ENCODE assay signal across 1 cellular context in the genomic region with DNA sequence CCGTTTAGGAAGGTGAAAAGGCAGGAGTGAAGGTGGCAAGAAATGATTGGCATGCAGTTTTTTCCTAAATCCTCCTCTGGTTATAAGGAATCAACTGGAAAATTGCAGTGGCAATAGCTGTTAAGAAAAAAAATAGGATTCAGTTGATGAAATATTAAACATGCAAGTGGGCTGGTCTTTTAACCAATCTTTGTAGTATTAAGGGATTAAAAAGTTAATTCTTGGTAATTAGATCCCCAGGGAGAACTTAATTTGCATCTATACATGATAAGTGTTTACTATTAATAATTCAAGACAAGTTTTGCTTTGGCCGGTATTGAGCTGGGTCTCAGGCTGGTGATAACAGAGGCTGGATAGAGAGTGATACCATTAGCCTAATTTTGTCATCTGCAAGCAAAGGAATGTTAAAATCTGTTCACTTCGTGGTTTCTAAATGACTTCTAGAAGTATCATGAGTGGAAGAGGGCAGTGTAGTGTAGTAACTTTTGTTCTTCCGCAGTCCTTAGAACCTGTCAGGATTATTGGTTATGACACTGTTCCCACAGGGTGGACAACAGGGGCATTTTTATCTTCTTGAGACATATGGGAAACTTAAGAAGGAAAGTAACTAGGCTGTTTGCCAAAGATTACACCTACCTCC.
TF ChIP-seq lines count a peak whose summit lies in the region.

No MANE protein-coding gene starts in this region.

TF ChIP-seq in GM12878, 131 proteins besides CTCF, POLR2A, EP300 and RAD21 (continued from another document and continues in another):
- TF ChIP-seq, protein P1, sequence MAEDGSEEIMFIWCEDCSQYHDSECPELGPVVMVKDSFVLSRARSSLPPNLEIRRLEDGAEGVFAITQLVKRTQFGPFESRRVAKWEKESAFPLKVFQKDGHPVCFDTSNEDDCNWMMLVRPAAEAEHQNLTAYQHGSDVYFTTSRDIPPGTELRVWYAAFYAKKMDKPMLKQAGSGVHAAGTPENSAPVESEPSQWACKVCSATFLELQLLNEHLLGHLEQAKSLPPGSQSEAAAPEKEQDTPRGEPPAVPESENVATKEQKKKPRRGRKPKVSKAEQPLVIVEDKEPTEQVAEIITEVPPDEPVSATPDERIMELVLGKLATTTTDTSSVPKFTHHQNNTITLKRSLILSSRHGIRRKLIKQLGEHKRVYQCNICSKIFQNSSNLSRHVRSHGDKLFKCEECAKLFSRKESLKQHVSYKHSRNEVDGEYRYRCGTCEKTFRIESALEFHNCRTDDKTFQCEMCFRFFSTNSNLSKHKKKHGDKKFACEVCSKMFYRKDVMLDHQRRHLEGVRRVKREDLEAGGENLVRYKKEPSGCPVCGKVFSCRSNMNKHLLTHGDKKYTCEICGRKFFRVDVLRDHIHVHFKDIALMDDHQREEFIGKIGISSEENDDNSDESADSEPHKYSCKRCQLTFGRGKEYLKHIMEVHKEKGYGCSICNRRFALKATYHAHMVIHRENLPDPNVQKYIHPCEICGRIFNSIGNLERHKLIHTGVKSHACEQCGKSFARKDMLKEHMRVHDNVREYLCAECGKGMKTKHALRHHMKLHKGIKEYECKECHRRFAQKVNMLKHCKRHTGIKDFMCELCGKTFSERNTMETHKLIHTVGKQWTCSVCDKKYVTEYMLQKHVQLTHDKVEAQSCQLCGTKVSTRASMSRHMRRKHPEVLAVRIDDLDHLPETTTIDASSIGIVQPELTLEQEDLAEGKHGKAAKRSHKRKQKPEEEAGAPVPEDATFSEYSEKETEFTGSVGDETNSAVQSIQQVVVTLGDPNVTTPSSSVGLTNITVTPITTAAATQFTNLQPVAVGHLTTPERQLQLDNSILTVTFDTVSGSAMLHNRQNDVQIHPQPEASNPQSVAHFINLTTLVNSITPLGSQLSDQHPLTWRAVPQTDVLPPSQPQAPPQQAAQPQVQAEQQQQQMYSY (CRISPR knock-in tag; IDR thresholded peaks at IDR 0.05): no peak
- TF ChIP-seq, protein P2, sequence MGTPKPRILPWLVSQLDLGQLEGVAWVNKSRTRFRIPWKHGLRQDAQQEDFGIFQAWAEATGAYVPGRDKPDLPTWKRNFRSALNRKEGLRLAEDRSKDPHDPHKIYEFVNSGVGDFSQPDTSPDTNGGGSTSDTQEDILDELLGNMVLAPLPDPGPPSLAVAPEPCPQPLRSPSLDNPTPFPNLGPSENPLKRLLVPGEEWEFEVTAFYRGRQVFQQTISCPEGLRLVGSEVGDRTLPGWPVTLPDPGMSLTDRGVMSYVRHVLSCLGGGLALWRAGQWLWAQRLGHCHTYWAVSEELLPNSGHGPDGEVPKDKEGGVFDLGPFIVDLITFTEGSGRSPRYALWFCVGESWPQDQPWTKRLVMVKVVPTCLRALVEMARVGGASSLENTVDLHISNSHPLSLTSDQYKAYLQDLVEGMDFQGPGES (IDR thresholded peaks at IDR 0.05): no peak
- 0 out of 2 replicates have a peak, but pooled peaks have one; percentile 1 for TF ChIP-seq NR2F1 (conservative IDR thresholded peaks at IDR 0.05)
- TF ChIP-seq, protein P3, sequence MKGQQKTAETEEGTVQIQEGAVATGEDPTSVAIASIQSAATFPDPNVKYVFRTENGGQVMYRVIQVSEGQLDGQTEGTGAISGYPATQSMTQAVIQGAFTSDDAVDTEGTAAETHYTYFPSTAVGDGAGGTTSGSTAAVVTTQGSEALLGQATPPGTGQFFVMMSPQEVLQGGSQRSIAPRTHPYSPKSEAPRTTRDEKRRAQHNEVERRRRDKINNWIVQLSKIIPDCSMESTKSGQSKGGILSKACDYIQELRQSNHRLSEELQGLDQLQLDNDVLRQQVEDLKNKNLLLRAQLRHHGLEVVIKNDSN (IDR thresholded peaks at IDR 0.05; ENCODE audit: borderline replicate concordance, extremely low read length, insufficient read depth, low read depth, low read length): no peak
- no peak for TF ChIP-seq MTA3 (IDR thresholded peaks at IDR 0.05; ENCODE audit: borderline replicate concordance, low read length)
- no peak for TF ChIP-seq BCL11A (IDR thresholded peaks at IDR 0.05; ENCODE audit: low read depth, low read length)
- TF ChIP-seq, protein P4, sequence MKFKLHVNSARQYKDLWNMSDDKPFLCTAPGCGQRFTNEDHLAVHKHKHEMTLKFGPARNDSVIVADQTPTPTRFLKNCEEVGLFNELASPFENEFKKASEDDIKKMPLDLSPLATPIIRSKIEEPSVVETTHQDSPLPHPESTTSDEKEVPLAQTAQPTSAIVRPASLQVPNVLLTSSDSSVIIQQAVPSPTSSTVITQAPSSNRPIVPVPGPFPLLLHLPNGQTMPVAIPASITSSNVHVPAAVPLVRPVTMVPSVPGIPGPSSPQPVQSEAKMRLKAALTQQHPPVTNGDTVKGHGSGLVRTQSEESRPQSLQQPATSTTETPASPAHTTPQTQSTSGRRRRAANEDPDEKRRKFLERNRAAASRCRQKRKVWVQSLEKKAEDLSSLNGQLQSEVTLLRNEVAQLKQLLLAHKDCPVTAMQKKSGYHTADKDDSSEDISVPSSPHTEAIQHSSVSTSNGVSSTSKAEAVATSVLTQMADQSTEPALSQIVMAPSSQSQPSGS (IDR thresholded peaks at IDR 0.05; ENCODE audit: low read length): peak; percentile 18
- no peak for TF ChIP-seq SP1 (IDR thresholded peaks at IDR 0.05; ENCODE audit: low read depth, low read length)
- TF ChIP-seq EZH2 (IDR thresholded peaks at IDR 0.05; ENCODE audit: borderline replicate concordance, control insufficient read depth, low read depth, low read length): no peak
- no peak for TF ChIP-seq CBX5 (IDR thresholded peaks at IDR 0.05; ENCODE audit: low read depth)
- no peak for TF ChIP-seq TBL1XR1 (IDR thresholded peaks at IDR 0.05; ENCODE audit: low read depth, low read length)
- TF ChIP-seq, protein P5, sequence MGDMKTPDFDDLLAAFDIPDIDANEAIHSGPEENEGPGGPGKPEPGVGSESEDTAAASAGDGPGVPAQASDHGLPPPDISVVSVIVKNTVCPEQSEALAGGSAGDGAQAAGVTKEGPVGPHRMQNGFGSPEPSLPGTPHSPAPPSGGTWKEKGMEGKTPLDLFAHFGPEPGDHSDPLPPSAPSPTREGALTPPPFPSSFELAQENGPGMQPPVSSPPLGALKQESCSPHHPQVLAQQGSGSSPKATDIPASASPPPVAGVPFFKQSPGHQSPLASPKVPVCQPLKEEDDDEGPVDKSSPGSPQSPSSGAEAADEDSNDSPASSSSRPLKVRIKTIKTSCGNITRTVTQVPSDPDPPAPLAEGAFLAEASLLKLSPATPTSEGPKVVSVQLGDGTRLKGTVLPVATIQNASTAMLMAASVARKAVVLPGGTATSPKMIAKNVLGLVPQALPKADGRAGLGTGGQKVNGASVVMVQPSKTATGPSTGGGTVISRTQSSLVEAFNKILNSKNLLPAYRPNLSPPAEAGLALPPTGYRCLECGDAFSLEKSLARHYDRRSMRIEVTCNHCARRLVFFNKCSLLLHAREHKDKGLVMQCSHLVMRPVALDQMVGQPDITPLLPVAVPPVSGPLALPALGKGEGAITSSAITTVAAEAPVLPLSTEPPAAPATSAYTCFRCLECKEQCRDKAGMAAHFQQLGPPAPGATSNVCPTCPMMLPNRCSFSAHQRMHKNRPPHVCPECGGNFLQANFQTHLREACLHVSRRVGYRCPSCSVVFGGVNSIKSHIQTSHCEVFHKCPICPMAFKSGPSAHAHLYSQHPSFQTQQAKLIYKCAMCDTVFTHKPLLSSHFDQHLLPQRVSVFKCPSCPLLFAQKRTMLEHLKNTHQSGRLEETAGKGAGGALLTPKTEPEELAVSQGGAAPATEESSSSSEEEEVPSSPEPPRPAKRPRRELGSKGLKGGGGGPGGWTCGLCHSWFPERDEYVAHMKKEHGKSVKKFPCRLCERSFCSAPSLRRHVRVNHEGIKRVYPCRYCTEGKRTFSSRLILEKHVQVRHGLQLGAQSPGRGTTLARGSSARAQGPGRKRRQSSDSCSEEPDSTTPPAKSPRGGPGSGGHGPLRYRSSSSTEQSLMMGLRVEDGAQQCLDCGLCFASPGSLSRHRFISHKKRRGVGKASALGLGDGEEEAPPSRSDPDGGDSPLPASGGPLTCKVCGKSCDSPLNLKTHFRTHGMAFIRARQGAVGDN (IDR thresholded peaks at IDR 0.05): peak; percentile 47; the same call in 1 of the 2 replicates
- TF ChIP-seq, protein P6, sequence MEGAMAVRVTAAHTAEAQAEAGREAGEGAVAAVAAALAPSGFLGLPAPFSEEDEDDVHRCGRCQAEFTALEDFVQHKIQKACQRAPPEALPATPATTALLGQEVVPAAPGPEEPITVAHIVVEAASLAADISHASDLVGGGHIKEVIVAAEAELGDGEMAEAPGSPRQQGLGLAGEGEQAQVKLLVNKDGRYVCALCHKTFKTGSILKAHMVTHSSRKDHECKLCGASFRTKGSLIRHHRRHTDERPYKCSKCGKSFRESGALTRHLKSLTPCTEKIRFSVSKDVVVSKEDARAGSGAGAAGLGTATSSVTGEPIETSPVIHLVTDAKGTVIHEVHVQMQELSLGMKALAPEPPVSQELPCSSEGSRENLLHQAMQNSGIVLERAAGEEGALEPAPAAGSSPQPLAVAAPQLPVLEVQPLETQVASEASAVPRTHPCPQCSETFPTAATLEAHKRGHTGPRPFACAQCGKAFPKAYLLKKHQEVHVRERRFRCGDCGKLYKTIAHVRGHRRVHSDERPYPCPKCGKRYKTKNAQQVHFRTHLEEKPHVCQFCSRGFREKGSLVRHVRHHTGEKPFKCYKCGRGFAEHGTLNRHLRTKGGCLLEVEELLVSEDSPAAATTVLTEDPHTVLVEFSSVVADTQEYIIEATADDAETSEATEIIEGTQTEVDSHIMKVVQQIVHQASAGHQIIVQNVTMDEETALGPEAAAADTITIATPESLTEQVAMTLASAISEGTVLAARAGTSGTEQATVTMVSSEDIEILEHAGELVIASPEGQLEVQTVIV (IDR thresholded peaks at IDR 0.05; ENCODE audit: borderline replicate concordance, partially characterized antibody): no peak
- TF ChIP-seq GABPA (IDR thresholded peaks at IDR 0.05; ENCODE audit: low read depth): no peak
- peak; percentile 86 for TF ChIP-seq MEF2B (IDR thresholded peaks at IDR 0.05; ENCODE audit: partially characterized antibody, poor library complexity, severe bottlenecking)
- no peak for TF ChIP-seq HCFC1 (IDR thresholded peaks at IDR 0.05; ENCODE audit: low read length)
- TF ChIP-seq ZNF384 (IDR thresholded peaks at IDR 0.05; ENCODE audit: borderline replicate concordance, low read depth, low read length): no peak
- TF ChIP-seq RELA (IDR thresholded peaks at IDR 0.05; ENCODE audit: borderline replicate concordance, partially characterized antibody): no peak
- no peak for TF ChIP-seq CBFB (IDR thresholded peaks at IDR 0.05; ENCODE audit: low read depth)
- no peak for TF ChIP-seq LARP7 (IDR thresholded peaks at IDR 0.05)
- TF ChIP-seq NFIC (IDR thresholded peaks at IDR 0.05; ENCODE audit: low read depth, low read length): no peak
- TF ChIP-seq POLR2AphosphoS2 (IDR thresholded peaks at IDR 0.05; ENCODE audit: low read depth, low read length): no peak
- TF ChIP-seq ZNF24 (IDR thresholded peaks at IDR 0.05): no peak
- TF ChIP-seq, protein P7, sequence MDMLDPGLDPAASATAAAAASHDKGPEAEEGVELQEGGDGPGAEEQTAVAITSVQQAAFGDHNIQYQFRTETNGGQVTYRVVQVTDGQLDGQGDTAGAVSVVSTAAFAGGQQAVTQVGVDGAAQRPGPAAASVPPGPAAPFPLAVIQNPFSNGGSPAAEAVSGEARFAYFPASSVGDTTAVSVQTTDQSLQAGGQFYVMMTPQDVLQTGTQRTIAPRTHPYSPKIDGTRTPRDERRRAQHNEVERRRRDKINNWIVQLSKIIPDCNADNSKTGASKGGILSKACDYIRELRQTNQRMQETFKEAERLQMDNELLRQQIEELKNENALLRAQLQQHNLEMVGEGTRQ (IDR thresholded peaks at IDR 0.05; ENCODE audit: borderline replicate concordance, low read depth, low read length): no peak
- no peak for TF ChIP-seq KLF5 (IDR thresholded peaks at IDR 0.05; ENCODE audit: partially characterized antibody)
- peak; percentile 50; the same call in 1 of the 2 replicates for TF ChIP-seq MTA2 (IDR thresholded peaks at IDR 0.05; ENCODE audit: low read depth)
- TF ChIP-seq STAT1 (conservative IDR thresholded peaks at IDR 0.05): no peak
- TF ChIP-seq, protein P8, sequence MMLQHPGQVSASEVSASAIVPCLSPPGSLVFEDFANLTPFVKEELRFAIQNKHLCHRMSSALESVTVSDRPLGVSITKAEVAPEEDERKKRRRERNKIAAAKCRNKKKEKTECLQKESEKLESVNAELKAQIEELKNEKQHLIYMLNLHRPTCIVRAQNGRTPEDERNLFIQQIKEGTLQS (IDR thresholded peaks at IDR 0.05; ENCODE audit: borderline replicate concordance, extremely low read depth, low read depth, low read length): no peak
- TF ChIP-seq BHLHE40 (IDR thresholded peaks at IDR 0.05; ENCODE audit: borderline replicate concordance in 1 of 2, low read depth in 2 of 2, low read length in 1 of 2): no peak
- no peak for TF ChIP-seq NR2C2 (IDR thresholded peaks at IDR 0.05; ENCODE audit: borderline replicate concordance, control insufficient read depth, insufficient read length, low read depth)
- TF ChIP-seq ETV6 (conservative IDR thresholded peaks at IDR 0.05 in 1 of 2, IDR thresholded peaks at IDR 0.05 in 1 of 2; ENCODE audit: borderline replicate concordance in 1 of 2, low read depth in 1 of 2): no peak
- TF ChIP-seq ASH2L (IDR thresholded peaks at IDR 0.05; ENCODE audit: borderline replicate concordance, low read depth): no peak
- TF ChIP-seq, protein P9, sequence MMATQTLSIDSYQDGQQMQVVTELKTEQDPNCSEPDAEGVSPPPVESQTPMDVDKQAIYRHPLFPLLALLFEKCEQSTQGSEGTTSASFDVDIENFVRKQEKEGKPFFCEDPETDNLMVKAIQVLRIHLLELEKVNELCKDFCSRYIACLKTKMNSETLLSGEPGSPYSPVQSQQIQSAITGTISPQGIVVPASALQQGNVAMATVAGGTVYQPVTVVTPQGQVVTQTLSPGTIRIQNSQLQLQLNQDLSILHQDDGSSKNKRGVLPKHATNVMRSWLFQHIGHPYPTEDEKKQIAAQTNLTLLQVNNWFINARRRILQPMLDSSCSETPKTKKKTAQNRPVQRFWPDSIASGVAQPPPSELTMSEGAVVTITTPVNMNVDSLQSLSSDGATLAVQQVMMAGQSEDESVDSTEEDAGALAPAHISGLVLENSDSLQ (IDR thresholded peaks at IDR 0.05): peak; percentile 79
- TF ChIP-seq ZBED1 (IDR thresholded peaks at IDR 0.05; ENCODE audit: borderline replicate concordance): no peak
- TF ChIP-seq SRF (IDR thresholded peaks at IDR 0.05; ENCODE audit: low read depth in 2 of 2, low read length in 2 of 2): no peak
- no peak for TF ChIP-seq PML (IDR thresholded peaks at IDR 0.05; ENCODE audit: low read length)
